In the genomic region with DNA sequence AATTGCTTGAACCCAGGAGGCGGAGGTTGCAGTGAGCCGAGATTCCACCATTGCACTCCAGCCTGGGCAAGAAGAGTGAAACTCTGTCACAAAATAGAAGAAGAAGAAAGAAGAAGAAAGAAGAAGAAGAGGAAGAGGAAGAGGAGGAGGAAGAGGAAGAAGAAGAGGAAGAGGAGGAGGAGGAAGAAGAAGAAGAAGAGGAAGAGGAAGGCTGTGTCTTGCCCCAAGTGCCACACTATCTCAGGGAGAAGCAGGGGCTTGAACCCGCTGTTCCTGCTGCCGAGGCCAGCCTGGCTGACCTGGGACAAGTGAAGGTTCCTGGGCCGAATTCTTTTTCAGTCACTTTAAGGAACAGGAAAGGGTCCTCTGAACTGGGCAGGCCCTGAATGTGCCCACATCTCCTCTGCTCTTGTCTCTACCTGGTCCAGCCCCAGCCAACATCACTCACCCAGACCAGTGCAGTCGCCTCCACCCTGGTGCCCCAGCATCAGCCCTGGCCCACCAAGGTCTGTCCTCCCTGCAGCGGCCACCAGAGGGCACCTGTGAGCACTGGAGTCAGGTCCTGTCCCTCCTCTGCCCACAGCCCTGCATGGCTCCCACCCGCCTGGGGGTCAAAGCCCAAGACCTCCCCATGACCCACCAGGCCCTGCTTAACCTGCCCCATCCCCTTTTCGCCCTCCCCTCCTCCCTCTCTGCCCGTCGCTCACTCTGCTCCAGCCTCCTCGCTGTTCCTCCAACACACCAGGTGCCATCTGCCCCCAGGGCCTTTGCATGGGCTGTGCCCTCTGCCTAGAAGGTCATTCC, we compare ENCODE assay signal across 8 cellular contexts. TPM values are rescaled to one million over a fixed set of nuclear protein-coding genes. Genes with fewer than 3 reads are reported as not detected.
DNase-seq lines count a peak whose midpoint lies in the region; ATAC-seq, FAIRE-seq and TF ChIP-seq lines count a peak whose summit lies in the region.

No MANE protein-coding gene starts in this region.

- ATAC-seq in memory B cell (ENCODE audit: low read depth), result peak; percentile 72
- no peak for ATAC-seq in GM18909 (IDR thresholded peaks at IDR 0.05; ENCODE audit: poor library complexity, unreplicated experiment)

- peak; percentile 90 for FAIRE-seq in GM12891 (lab: Jason Lieb, UNC)

- no peak for TF ChIP-seq POLR2A in GM12891 (IDR thresholded peaks at IDR 0.05; ENCODE audit: low read depth, low read length)

- no peak overlapping the region for H3K4me3 Mint-ChIP-seq in activated CD4-positive, alpha-beta memory T cell treated with anti-CD3 and anti-CD28 coated beads, Interleukin-2, amount 10 ng/mL, durations not matched to agents 7 days and 5 days
- H3K4me3 Mint-ChIP-seq in memory B cell, result no peak overlapping the region

- DNase-seq in A172 (ENCODE audit: low spot score) (peak; percentile 55), GM12891 (ENCODE audit: insufficient read length, low spot score) (peak; percentile 70), NCI-H748 (lab: John Stamatoyannopoulos, UW; ENCODE audit: unreplicated experiment) (peak; percentile 44), memory B cell (ENCODE audit: low spot score in 2 of 2) (peak; percentile 90 to 95)
- DNase-seq in activated CD4-positive, alpha-beta memory T cell treated with anti-CD3 and anti-CD28 coated beads, Interleukin-2, amount 10 ng/mL, durations not matched to agents 7 days and 5 days, result peak; percentile 90
- peak; percentile 88 for DNase-seq in effector CD4-positive, alpha-beta T cell
- DNase-seq in stimulated activated CD8-positive, alpha-beta memory T cell treated with anti-CD3 and anti-CD28 coated beads, Interleukin-2, amount 100 ng/mL, for 48 hours (ENCODE audit: low read depth in 2 of 2), result peak; percentile 89 to 92

- peaks cover 12% of the 10 kb centered on the region for H3K36me3 Mint-ChIP-seq in activated CD4-positive, alpha-beta memory T cell treated with anti-CD3 and anti-CD28 coated beads, Interleukin-2, amount 10 ng/mL, durations not matched to agents 7 days and 5 days (ENCODE audit: low read depth)
- peaks cover 3% of the 10 kb centered on the region for H3K36me3 Mint-ChIP-seq in memory B cell

- CTCF ChIA-PET in activated CD4-positive, alpha-beta memory T cell treated with anti-CD3 and anti-CD28 coated beads, Interleukin-2, amount 10 ng/mL, durations not matched to agents 7 days and 5 days (lab: Charles Lee), result interaction anchor here (0.6 to 7.9 kb wide), 12 partner anchors 10 to 219 kb away, joined by 3 to 264 read pairs (median 25); a partner anchor contains a TSS

- H3K4me1 Mint-ChIP-seq in activated CD4-positive, alpha-beta memory T cell treated with anti-CD3 and anti-CD28 coated beads, Interleukin-2, amount 10 ng/mL, durations not matched to agents 7 days and 5 days, result peaks cover 36% of the 10 kb centered on the region
- H3K4me1 Mint-ChIP-seq in memory B cell, result peaks cover 26% of the 10 kb centered on the region

- H3K9me3 Mint-ChIP-seq in activated CD4-positive, alpha-beta memory T cell treated with anti-CD3 and anti-CD28 coated beads, Interleukin-2, amount 10 ng/mL, durations not matched to agents 7 days and 5 days, result no peaks in the 10 kb centered on the region
- no peaks in the 10 kb centered on the region for H3K9me3 Mint-ChIP-seq in memory B cell

- POLR2A ChIA-PET in activated CD4-positive, alpha-beta memory T cell treated with anti-CD3 and anti-CD28 coated beads, Interleukin-2, amount 10 ng/mL, durations not matched to agents 7 days and 5 days (lab: Charles Lee), result no interaction called here

- no peaks in the 10 kb centered on the region for H3K27me3 Mint-ChIP-seq in activated CD4-positive, alpha-beta memory T cell treated with anti-CD3 and anti-CD28 coated beads, Interleukin-2, amount 10 ng/mL, durations not matched to agents 7 days and 5 days
- H3K27me3 Mint-ChIP-seq in memory B cell, result no peaks in the 10 kb centered on the region

- no peak overlapping the region for H3K27ac Mint-ChIP-seq in activated CD4-positive, alpha-beta memory T cell treated with anti-CD3 and anti-CD28 coated beads, Interleukin-2, amount 10 ng/mL, durations not matched to agents 7 days and 5 days
- H3K27ac Mint-ChIP-seq in memory B cell, result peak overlapping the region; percentile 88

TF ChIP-seq in GM12891, 5 proteins besides CTCF, POLR2A, EP300 and RAD21:
- TF ChIP-seq SPI1 (IDR thresholded peaks at IDR 0.05; ENCODE audit: low read depth, low read length) (no peak), POU2F2 (IDR thresholded peaks at IDR 0.05; ENCODE audit: low read depth, low read length) (no peak), TAF1 (IDR thresholded peaks at IDR 0.05; ENCODE audit: low read depth, low read length) (no peak), PAX5 (IDR thresholded peaks at IDR 0.05; ENCODE audit: insufficient read depth, low read length, severe bottlenecking) (no peak), POLR2AphosphoS5 (IDR thresholded peaks at IDR 0.05; ENCODE audit: low read depth, low read length) (no peak)

RNA-seq across cellular contexts. Expression of a gene that starts 20.0 kb away (rescaled TPM):
- total RNA-seq in A172 (2014; rRNA removed; shearing (Covaris generic)), result 1.4 and 2.9 TPM in 2 replicates
- 17.8 TPM for polyA plus RNA-seq in GM12891 (2012; ENCODE audit: low read depth, missing spikeins)
- 10 to 100 TPM; 25.9 to 26.0 TPM for total RNA-seq in activated CD4-positive, alpha-beta memory T cell treated with anti-CD3 and anti-CD28 coated beads, Interleukin-2, amount 10 ng/mL, durations not matched to agents 7 days and 5 days

RNA-seq across cellular contexts. Expression of a gene that starts 20.0 kb away (rescaled TPM):
- total RNA-seq in A172 (2014; rRNA removed; shearing (Covaris generic)), result 10.7 and 11.6 TPM in 2 replicates
- polyA plus RNA-seq in GM12891 (2012; ENCODE audit: low read depth, missing spikeins), result 0.51 TPM
- 10 to 100 TPM; 10.2 to 10.3 TPM for total RNA-seq in activated CD4-positive, alpha-beta memory T cell treated with anti-CD3 and anti-CD28 coated beads, Interleukin-2, amount 10 ng/mL, durations not matched to agents 7 days and 5 days

RNA-seq across cellular contexts. Expression of a gene that starts 55.9 kb away (rescaled TPM):
- 175 and 198 TPM in 2 replicates for total RNA-seq in A172 (2014; rRNA removed; shearing (Covaris generic))
- 75.6 TPM for polyA plus RNA-seq in GM12891 (2012; ENCODE audit: low read depth, missing spikeins)
- 10 to 100 TPM; 36.3 to 40.5 TPM for total RNA-seq in activated CD4-positive, alpha-beta memory T cell treated with anti-CD3 and anti-CD28 coated beads, Interleukin-2, amount 10 ng/mL, durations not matched to agents 7 days and 5 days
